18 cellular contexts compared by ENCODE assay signal in the genomic region with DNA sequence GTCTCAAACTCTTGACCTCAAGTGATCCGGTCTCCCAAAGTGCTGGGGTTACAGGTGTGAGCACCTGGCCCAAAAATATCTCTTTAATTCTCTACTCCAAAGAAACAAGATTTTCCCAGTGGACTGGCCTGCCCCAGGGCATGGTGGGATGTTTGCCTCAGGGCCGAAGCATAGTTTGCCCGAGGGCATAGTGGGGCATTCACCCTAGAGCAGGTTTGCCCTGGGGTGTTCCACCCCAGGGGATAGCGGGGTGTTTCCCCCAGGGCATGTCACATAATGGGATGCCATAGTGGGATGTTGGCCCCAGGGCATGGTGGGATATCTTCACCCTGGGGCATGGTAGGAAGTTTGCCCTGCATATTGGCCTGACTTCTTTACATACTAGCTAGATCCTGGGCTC.
"Had no signal": no experiment of that assay in that cellular context is flagged by ENCODE, and none has a peak within 500 bp of the region (broad histone marks: within the 10 kb centered on the region; RNA-seq: fewer than 3 reads in every experiment).

No MANE protein-coding gene starts in this region.

- H3K9me3 Mint-ChIP-seq: nephron; neural progenitor cell; stimulated activated memory B cell treated with anti-CD40 and anti-IgM and Interleukin-4, amounts not matched to agents 10 μg/mL and 1 μg/mL and 100 μg/mL, for 72 hours had no signal

- DNase-seq: dermis blood vessel endothelial cell; effector memory CD4-positive, alpha-beta T cell; foreskin keratinocyte; mammary epithelial cell; mesendoderm; midbrain; naive thymus-derived CD4-positive, alpha-beta T cell; right cardiac atrium; sigmoid colon; stimulated activated CD4-positive, alpha-beta T cell treated with anti-CD3 and anti-CD28 coated beads, Interleukin-4, amount 100 ng/mL, for 4 hours; stimulated activated naive CD8-positive, alpha-beta T cell treated with anti-CD3 and anti-CD28 coated beads, Interleukin-15, Interleukin-2, amounts not matched to agents 100 U/mL and 50 U/mL, for 24 hours; substantia nigra; testis had no signal

- ATAC-seq: foreskin keratinocyte; left lobe of liver; naive thymus-derived CD4-positive, alpha-beta T cell; psoas muscle; right cardiac atrium; stimulated activated memory B cell treated with anti-CD40 and anti-IgM and Interleukin-4, amounts not matched to agents 10 μg/mL and 1 μg/mL and 100 μg/mL, for 72 hours; stimulated activated naive CD8-positive, alpha-beta T cell treated with anti-CD3 and anti-CD28 coated beads, Interleukin-15, Interleukin-2, amounts not matched to agents 100 U/mL and 50 U/mL, for 24 hours had no signal

- H3K36me3 Mint-ChIP-seq: naive thymus-derived CD4-positive, alpha-beta T cell; neural progenitor cell; stimulated activated memory B cell treated with anti-CD40 and anti-IgM and Interleukin-4, amounts not matched to agents 10 μg/mL and 1 μg/mL and 100 μg/mL, for 72 hours had no signal

- H3K27ac Mint-ChIP-seq: naive thymus-derived CD4-positive, alpha-beta T cell; stimulated activated memory B cell treated with anti-CD40 and anti-IgM and Interleukin-4, amounts not matched to agents 10 μg/mL and 1 μg/mL and 100 μg/mL, for 72 hours had no signal

- H3K4me3 Mint-ChIP-seq: naive thymus-derived CD4-positive, alpha-beta T cell; stimulated activated memory B cell treated with anti-CD40 and anti-IgM and Interleukin-4, amounts not matched to agents 10 μg/mL and 1 μg/mL and 100 μg/mL, for 72 hours had no signal

- H3K4me1 Mint-ChIP-seq: naive thymus-derived CD4-positive, alpha-beta T cell; stimulated activated memory B cell treated with anti-CD40 and anti-IgM and Interleukin-4, amounts not matched to agents 10 μg/mL and 1 μg/mL and 100 μg/mL, for 72 hours had no signal
